In the genomic region with DNA sequence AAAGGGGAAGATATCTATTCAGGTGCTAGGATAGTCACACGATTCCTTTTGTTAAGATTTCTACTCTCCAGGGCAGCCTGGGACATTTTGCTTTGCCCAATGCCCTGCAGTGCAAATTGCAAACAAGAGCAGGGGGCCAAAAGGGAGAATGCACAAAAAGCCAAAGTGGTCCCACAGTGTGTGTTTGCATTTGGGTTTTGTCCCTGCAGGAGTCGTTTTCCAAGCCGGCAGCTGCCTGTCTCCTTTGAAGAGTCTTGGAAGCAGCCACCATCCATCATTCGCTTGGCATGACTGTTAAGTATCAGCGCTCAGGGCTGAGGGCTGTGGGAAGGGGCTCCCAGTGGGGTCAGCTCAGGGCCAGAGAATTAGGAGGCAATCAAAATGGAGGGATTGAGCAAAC, we compare ENCODE assay signal across 17 cellular contexts.
A peak's percentile ranks its signal among the peaks of the same experiment; 100 is the strongest.
DNase-seq lines count a peak whose midpoint lies in the region; ATAC-seq, FAIRE-seq and TF ChIP-seq lines count a peak whose summit lies in the region.
"Had no signal": no experiment of that assay in that cellular context is flagged by ENCODE, and none has a peak within 500 bp of the region (broad histone marks: within the 10 kb centered on the region; RNA-seq: fewer than 3 reads in every experiment).

No MANE protein-coding gene starts in this region.

- H3K9me3 ChIP-seq in H1 (ENCODE audit: insufficient read depth in 2 of 2, low read depth in 1 of 2, low read length in 1 of 2), result no peaks in the 10 kb centered on the region
- H3K9me3 ChIP-seq: BLaER1 had no signal

- no peak overlapping the region for H2BK20ac ChIP-seq in H1 (ENCODE audit: low read length)

- no peaks in the 10 kb centered on the region for H3K79me1 ChIP-seq in H1 (ENCODE audit: low read depth, low read length)

- H2BK15ac ChIP-seq in H1 (ENCODE audit: low read length), result no peak overlapping the region

- no peak overlapping the region for H3K4me3 ChIP-seq in H1 (ENCODE audit: extremely low read depth in 1 of 4, insufficient read depth in 2 of 4, low read depth in 3 of 4, low read length in 4 of 4)
- H3K4me3 ChIP-seq: BLaER1 had no signal

- H4K91ac ChIP-seq in H1 (replicated peaks; ENCODE audit: insufficient read length, low read length), result no peak overlapping the region

- H2AK5ac ChIP-seq in H1 (ENCODE audit: low read depth, low read length), result 0 out of 2 replicates have a peak overlapping the region, but pooled peaks have one; percentile 24

- H3K56ac ChIP-seq in H1 (replicated peaks; ENCODE audit: insufficient read length, low read depth, low read length), result no peak overlapping the region

- no peak overlapping the region for H3K9ac ChIP-seq in H1 (replicated peaks in 1 of 4; ENCODE audit: extremely low read depth in 1 of 4, low read depth in 3 of 4, low read length in 3 of 4)
- H3K9ac ChIP-seq: BLaER1 had no signal

- POLR2A ChIA-PET in H1 (lab: Charles Lee; ENCODE audit: partially characterized antibody), result no interaction called here

- H2BK5ac ChIP-seq in H1 (ENCODE audit: low read depth, low read length), result no peak overlapping the region

- no peaks in the 10 kb centered on the region; a peak in 1 of 7 replicates for H3K27me3 ChIP-seq in H1 (replicated peaks in 1 of 4; ENCODE audit: control insufficient read depth in 3 of 4, extremely low read depth in 1 of 4, insufficient read depth in 3 of 4, low read length in 3 of 4)
- H3K27me3 ChIP-seq: BLaER1 had no signal

- no peaks in the 10 kb centered on the region for H3K36me3 ChIP-seq in H1 (ENCODE audit: control insufficient read depth in 2 of 4, insufficient read depth in 4 of 4, low read length in 3 of 4)
- H3K36me3 ChIP-seq: BLaER1 had no signal

- TF ChIP-seq POLR2A in H1 (IDR thresholded peaks at IDR 0.05; ENCODE audit: control extremely low read depth in 1 of 2, low read depth in 2 of 2, low read length in 2 of 2), result no peak

- no peak overlapping the region for H3K23ac ChIP-seq in H1 (ENCODE audit: insufficient read length)

- no peak overlapping the region for H3K14ac ChIP-seq in H1 (ENCODE audit: insufficient read length)

- no peak overlapping the region for H4K8ac ChIP-seq in H1 (ENCODE audit: extremely low read depth, insufficient read depth, low read length)

- H3K27ac ChIP-seq in H1 (ENCODE audit: low read depth, low read length), result no peak overlapping the region
- H3K27ac ChIP-seq: BLaER1 had no signal

- H2AFZ ChIP-seq in H1 (ENCODE audit: low read length), result no peak overlapping the region

- no peaks in the 10 kb centered on the region for H3K23me2 ChIP-seq in H1 (ENCODE audit: low read depth, low read length)

- peaks cover 0 to 3% (median 0%) of the 10 kb centered on the region in 4 experiments; a peak in 1 of 7 replicates for H3K4me1 ChIP-seq in H1 (replicated peaks in 1 of 4; ENCODE audit: control insufficient read depth in 3 of 4, insufficient read depth in 4 of 4, low read length in 3 of 4)

- 71% methylated on average over 5 of the region's 5 CpGs; no CpG with 5 or more reads in 1 of the 2 experiments for WGBS in H1 (ENCODE audit: extremely low coverage in 1 of 2, insufficient coverage in 1 of 2, insufficient read length in 1 of 2, insufficient replicate concordance in 2 of 2, low coverage in 1 of 2, low lambda C conversion rate in 2 of 2, missing lambda C conversion rate in 1 of 2), 2 experiments

- H2BK12ac ChIP-seq in H1 (ENCODE audit: low read depth, low read length), result no peak overlapping the region

- H3K4me2 ChIP-seq in H1 (ENCODE audit: insufficient read depth in 1 of 2, low read depth in 2 of 2, low read length in 2 of 2), result no peak overlapping the region
- H3K4me2 ChIP-seq: BLaER1 had no signal

- FAIRE-seq in H1 (lab: Jason Lieb, UNC), result no peak
- FAIRE-seq: G401.6, GM12892 had no signal

- no peaks in the 10 kb centered on the region for H4K20me1 ChIP-seq in H1 (replicated peaks in 1 of 2; ENCODE audit: control insufficient read depth in 1 of 2, insufficient read depth in 2 of 2, low read length in 2 of 2)

- no peak for TF ChIP-seq RAD21 in H1 (IDR thresholded peaks at IDR 0.05 in 1 of 2, conservative IDR thresholded peaks at IDR 0.05 in 1 of 2; ENCODE audit: low read depth in 2 of 2, low read length in 2 of 2)

- no peak for TF ChIP-seq CTCF in H1 (IDR thresholded peaks at IDR 0.05; ENCODE audit: control extremely low read depth in 1 of 3, insufficient read depth in 1 of 3, low read depth in 1 of 3, low read length in 3 of 3)

- no peak overlapping the region for H4K5ac ChIP-seq in H1 (ENCODE audit: insufficient read length, low read depth, low read length)

- DNase-seq in NCI-H345 treated with DMSO at 0.1 percent for 48 hours (lab: John Stamatoyannopoulos, UW; ENCODE audit: unreplicated experiment) (peak; percentile 16), NCI-H345 (lab: John Stamatoyannopoulos, UW) (no peak), H1 (ENCODE audit: low read depth in 1 of 2, low spot score in 2 of 2) (no peak), left lobe of liver (ENCODE audit: low spot score) (peak; percentile 24), GDM1 (lab: John Stamatoyannopoulos, UW) (no peak), HUDEP-2 (lab: John Stamatoyannopoulos, UW; ENCODE audit: unreplicated experiment in 76 of 76) (no peak)
- no peak for DNase-seq in stimulated activated CD4-positive, alpha-beta T cell treated with anti-CD3 and anti-CD28 coated beads, Interleukin-2, amount 100 ng/mL, for 24 hours
- no peak for DNase-seq in activated naive CD4-positive, alpha-beta T cell treated with Interleukin-2 at 50 U/mL for 16 hours
- DNase-seq: 8988T; CD4-positive, alpha-beta memory T cell; DND-41; EL; GOT3; H9 had no signal

- TF ChIP-seq EP300 in H1 (IDR thresholded peaks at IDR 0.05; ENCODE audit: borderline replicate concordance in 1 of 2, low read depth in 2 of 2, low read length in 2 of 2), result no peak

- no peak overlapping the region for H3K4ac ChIP-seq in H1 (replicated peaks; ENCODE audit: insufficient read length, low read depth, low read length)

- H2BK120ac ChIP-seq in H1 (replicated peaks; ENCODE audit: low read depth, low read length), result no peak overlapping the region

- no peak for ATAC-seq in left lobe of liver

- H3K18ac ChIP-seq in H1 (ENCODE audit: extremely low read depth, low read length), result no peak overlapping the region; the same call in 1 of the 2 replicates

- CTCF ChIA-PET in H1 (lab: Charles Lee; ENCODE audit: partially characterized antibody), result interaction anchor here (0.6 to 2.7 kb wide), 4 partner anchors 8 to 162 kb away, joined by 3 to 7 read pairs (median 6); no protein-coding TSS in a partner anchor

- H3K79me2 ChIP-seq in H1 (ENCODE audit: control insufficient read depth in 1 of 2, insufficient read depth in 2 of 2, low read length in 2 of 2), result no peaks in the 10 kb centered on the region

TF ChIP-seq in H1, 55 proteins besides CTCF, POLR2A, EP300 and RAD21:
- TF ChIP-seq RFX5 (IDR thresholded peaks at IDR 0.05; ENCODE audit: borderline replicate concordance, low read depth, low read length), result no peak
- no peak for TF ChIP-seq CBX8 (IDR thresholded peaks at IDR 0.05; ENCODE audit: borderline replicate concordance, low read depth, low read length)
- TF ChIP-seq, protein P1, sequence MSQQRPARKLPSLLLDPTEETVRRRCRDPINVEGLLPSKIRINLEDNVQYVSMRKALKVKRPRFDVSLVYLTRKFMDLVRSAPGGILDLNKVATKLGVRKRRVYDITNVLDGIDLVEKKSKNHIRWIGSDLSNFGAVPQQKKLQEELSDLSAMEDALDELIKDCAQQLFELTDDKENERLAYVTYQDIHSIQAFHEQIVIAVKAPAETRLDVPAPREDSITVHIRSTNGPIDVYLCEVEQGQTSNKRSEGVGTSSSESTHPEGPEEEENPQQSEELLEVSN (IDR thresholded peaks at IDR 0.05), result no peak
- no peak for TF ChIP-seq BCL11A (IDR thresholded peaks at IDR 0.05; ENCODE audit: low read depth in 2 of 2, low read length in 2 of 2)
- no peak for TF ChIP-seq TCF12 (IDR thresholded peaks at IDR 0.05; ENCODE audit: low read depth, low read length)

Comparison
In these comparisons a context has a peak if more than half of its experiments do, and no peak if none do; other contexts are left out.
1. DNase-seq: peak in NCI-H345 treated with DMSO at 0.1 percent for 48 hours (single experiment) and left lobe of liver (single experiment); none in NCI-H345 (single experiment), H1 (0 of 2), stimulated activated CD4-positive, alpha-beta T cell treated with anti-CD3 and anti-CD28 coated beads, Interleukin-2, amount 100 ng/mL, for 24 hours (0 of 2), activated naive CD4-positive, alpha-beta T cell treated with Interleukin-2 at 50 U/mL for 16 hours (single experiment), GDM1 (single experiment) and HUDEP-2 (0 of 76).